ENCODE assay signal across 28 cellular contexts in genomic region chr14:57549165-57549564, GRCh38. TPM values are rescaled to one million over a fixed set of nuclear protein-coding genes. Genes with fewer than 3 reads are reported as not detected.
"Had no signal": no experiment of that assay in that cellular context is flagged by ENCODE, and none has a peak within 500 bp of the region (broad histone marks: within the 10 kb centered on the region; RNA-seq: fewer than 3 reads in every experiment).

No MANE protein-coding gene starts in this region.

- H3K27me3 ChIP-seq: brain microvascular endothelial cell, gastroesophageal sphincter had no signal

- H3K36me3 ChIP-seq: brain microvascular endothelial cell, gastroesophageal sphincter had no signal

- DNase-seq: activated CD4-positive, alpha-beta T cell treated with anti-CD3 and anti-CD28 coated beads for 48 hours; activated CD4-positive, alpha-beta T cell treated with anti-CD3 and anti-CD28 coated beads, Interleukin-2, amount 50 U/mL, for 1 hour; activated CD4-positive, alpha-beta T cell treated with anti-CD3 and anti-CD28 coated beads, Interleukin-2, amount 50 U/mL, for 48 hours; activated CD8-positive, alpha-beta memory T cell treated with anti-CD3 and anti-CD28 coated beads for 24 hours; activated CD8-positive, alpha-beta T cell treated with anti-CD3 and anti-CD28 coated beads for 36 hours; activated effector memory CD4-positive, alpha-beta T cell treated with Interleukin-2 at 50 U/mL for 16 hours; activated gamma-delta T cell treated with Interleukin-2 at 50 U/mL for 16 hours; activated naive CD4-positive, alpha-beta T cell treated with anti-CD3 and anti-CD28 coated beads, Interleukin-2, amount 50 U/mL, for 16 hours; activated naive CD4-positive, alpha-beta T cell treated with Interleukin-2 at 50 U/mL for 16 hours; activated T-cell treated with anti-CD3 and anti-CD28 coated beads, Interleukin-2, amount 50 U/mL, for 4 hours; amniotic stem cell; anterior cingulate cortex; brain microvascular endothelial cell; dorsolateral prefrontal cortex; effector memory CD4-positive, alpha-beta T cell; endodermal cell; foreskin melanocyte; head of caudate nucleus; T-helper 2 cell had no signal

- H3K27ac ChIP-seq: brain microvascular endothelial cell, coronary artery, dorsolateral prefrontal cortex, gastroesophageal sphincter had no signal

- FAIRE-seq: astrocyte, bronchial epithelial cell had no signal

- ATAC-seq: activated CD8-positive, alpha-beta T cell treated with anti-CD3 and anti-CD28 coated beads for 36 hours; activated T-cell treated with anti-CD3 and anti-CD28 coated beads, Interleukin-2, amount 50 U/mL, for 4 hours; activated T-helper 17 cell treated with anti-CD3 and anti-CD28 coated beads, Interleukin-2, amount 50 U/mL, for 72 hours; esophagus mucosa; gastroesophageal sphincter had no signal

- H3K4me1 ChIP-seq: gastroesophageal sphincter had no signal

- H3K4me3 ChIP-seq: coronary artery, dorsolateral prefrontal cortex, gastroesophageal sphincter had no signal

RNA-seq across cellular contexts. Expression of gene CCDC198, which starts 55.5 kb away (rescaled TPM):
- total RNA-seq: activated CD8-positive, alpha-beta T cell treated with anti-CD3 and anti-CD28 coated beads for 36 hours; activated T-cell treated with anti-CD3 and anti-CD28 coated beads, Interleukin-2, amount 50 U/mL, for 4 hours; activated T-helper 17 cell treated with anti-CD3 and anti-CD28 coated beads, Interleukin-2, amount 50 U/mL, for 72 hours; bronchial epithelial cell; cardiac septum; dorsolateral prefrontal cortex; endodermal cell; esophagus mucosa; fibroblast of villous mesenchyme; gastroesophageal sphincter; T-helper 1 cell treated with Interleukin-12 subunit alpha and Interleukin-12 subunit beta and Interleukin-4 antibody, amounts not matched to agents 30 ng/mL and 1 ng/mL, for 36 hours had no signal
